Comparison of ENCODE assay signal across 23 cellular contexts in the genomic region with DNA sequence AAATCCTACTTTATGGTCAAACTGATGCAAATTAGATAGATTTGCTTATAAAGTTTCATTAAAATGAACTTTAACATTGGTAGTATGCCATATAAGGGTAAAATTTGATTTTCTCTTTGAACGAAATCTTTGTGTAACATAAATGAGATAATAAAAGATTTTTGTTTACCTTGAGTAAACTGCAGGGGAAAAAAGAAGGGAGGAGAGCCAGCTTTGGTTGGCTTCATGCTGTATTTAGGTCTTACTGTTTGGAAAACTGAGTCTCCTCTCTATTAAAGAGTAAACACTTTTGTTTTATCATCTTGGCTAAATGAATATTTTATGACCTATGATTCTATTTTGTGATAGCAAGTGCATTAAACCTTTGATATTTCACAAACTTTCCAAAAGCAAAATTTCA.
DNase-seq lines count a peak whose midpoint lies in the region; ATAC-seq, FAIRE-seq and TF ChIP-seq lines count a peak whose summit lies in the region.
"Had no signal": no experiment of that assay in that cellular context is flagged by ENCODE, and none has a peak within 500 bp of the region (broad histone marks: within the 10 kb centered on the region; RNA-seq: fewer than 3 reads in every experiment).

No MANE protein-coding gene starts in this region.

- peak overlapping the region; percentile 38 for H3K27ac ChIP-seq in VCaP
- H3K27ac ChIP-seq in HepG2 (ENCODE audit: extremely low read length, insufficient read depth, low read length), result peak overlapping the region; percentile 43
- H3K27ac ChIP-seq in right lobe of liver, result peak overlapping the region in 2 of 3 donors; percentile 79 to 85
- no peak overlapping the region for H3K27ac ChIP-seq in mesendoderm (ENCODE audit: low read depth, low read length)
- H3K27ac ChIP-seq: BLaER1 had no signal

- H2BK5ac ChIP-seq in mesendoderm (ENCODE audit: low read length), result no peak overlapping the region

- H3K9ac ChIP-seq in HepG2 (ENCODE audit: insufficient read depth, low read depth, low read length) (no peak overlapping the region), mesendoderm (ENCODE audit: low read length) (no peak overlapping the region)
- H3K9ac ChIP-seq: BLaER1 had no signal

- H3K4me1 ChIP-seq in HepG2 (ENCODE audit: insufficient read depth, low read length) (peaks cover 15% of the 10 kb centered on the region), right lobe of liver (peaks cover 0 to 20% (median 8%) of the 10 kb centered on the region in 4 donors), mesendoderm (ENCODE audit: control insufficient read depth, low read depth, low read length) (no peaks in the 10 kb centered on the region)
- H3K4me1 ChIP-seq: BE2C, BLaER1, Caco-2 had no signal

- no peaks in the 10 kb centered on the region for H4K20me1 ChIP-seq in HepG2 (ENCODE audit: insufficient read depth, low read length)
- H4K20me1 ChIP-seq: BLaER1 had no signal

- no TSS peak for BruUV-seq in HepG2 (replicated peaks; lab: Mats Ljungman, UMichigan)

- no peak overlapping the region for H3K23ac ChIP-seq in mesendoderm (ENCODE audit: low read length)

- no peak overlapping the region for H2BK120ac ChIP-seq in mesendoderm (ENCODE audit: low read depth, low read length)

- peaks cover 43% of the 10 kb centered on the region for H3K9me3 ChIP-seq in HepG2 (ENCODE audit: low read length)
- no peaks in the 10 kb centered on the region for H3K9me3 ChIP-seq in right lobe of liver
- H3K9me3 ChIP-seq: BE2C had no signal

- H4K5ac ChIP-seq in mesendoderm (ENCODE audit: low read length), result no peak overlapping the region

- H3K27me3 ChIP-seq in HepG2 (ENCODE audit: control insufficient read depth in 1 of 2, insufficient read depth in 2 of 2, low read length in 2 of 2) (no peaks in the 10 kb centered on the region), right lobe of liver (no peaks in the 10 kb centered on the region), mesendoderm (ENCODE audit: insufficient read depth, low read length, poor library complexity) (no peaks in the 10 kb centered on the region)
- H3K27me3 ChIP-seq: BE2C, BLaER1 had no signal

- no peaks in the 10 kb centered on the region for H3K79me1 ChIP-seq in mesendoderm (ENCODE audit: low read length)

- in situ Hi-C loops in HepG2 (cut with HindIII; ENCODE audit: extremely low pct_ligation_motif_present, low pct_unique_long_range_greater_than_20kb), result no loop called here

- H4K8ac ChIP-seq in mesendoderm (ENCODE audit: low read depth, low read length), result no peak overlapping the region

- no peak overlapping the region for H3K56ac ChIP-seq in mesendoderm (ENCODE audit: low read length)

- H3K36me3 ChIP-seq in HepG2 (replicated peaks in 1 of 2; ENCODE audit: control insufficient read depth in 1 of 2, insufficient read depth in 2 of 2, low read length in 2 of 2) (no peaks in the 10 kb centered on the region), right lobe of liver (no peaks in the 10 kb centered on the region), mesendoderm (ENCODE audit: control insufficient read depth, insufficient read depth, low read length) (no peaks in the 10 kb centered on the region)
- H3K36me3 ChIP-seq: BE2C, BLaER1 had no signal

- WGBS in HepG2 (ENCODE audit: low lambda C conversion rate), result 0% methylated on average over 1 of the region's 1 CpG
- 17% methylated on average over 1 of the region's 1 CpG for WGBS in right lobe of liver (ENCODE audit: insufficient coverage, low coverage, low lambda C conversion rate, missing lambda C conversion rate)
- WGBS in mesendoderm (ENCODE audit: extremely low coverage, insufficient coverage, low lambda C conversion rate), result no CpG with 5 or more reads among the region's 1 CpG

- no peak overlapping the region for H3K18ac ChIP-seq in mesendoderm (ENCODE audit: low read length)

- FAIRE-seq in HepG2 (lab: Jason Lieb, UNC), result no peak
- FAIRE-seq: A204.1, D721Med, G401.6, GM12891, GM19239 had no signal

- TF ChIP-seq CTCF in VCaP (conservative IDR thresholded peaks at IDR 0.05), result no peak
- TF ChIP-seq CTCF in HepG2 (CRISPR knock-in tag; IDR thresholded peaks at IDR 0.05), result no peak
- no peak for TF ChIP-seq CTCF in right lobe of liver (IDR thresholded peaks at IDR 0.05)

- no peak overlapping the region for H2BK15ac ChIP-seq in mesendoderm (replicated peaks; ENCODE audit: low read depth)

- DNase-seq in HepG2 (ENCODE audit: low spot score) (no peak), right lobe of liver (no peak), mesendoderm (no peak)
- DNase-seq: 8988T; ACHN; BE2C; C1 segment of cervical spinal cord; Caco-2; Calu3; CD4-positive, alpha-beta memory T cell; CD4-positive, CD25-positive, alpha-beta regulatory T cell; CD8-positive, alpha-beta memory T cell; DMS79 treated with DMSO at 0.1 percent for 48 hours; GF-D8 had no signal

- H3K4me3 ChIP-seq in HepG2 (replicated peaks in 1 of 3; ENCODE audit: insufficient read depth in 1 of 3, low read depth in 2 of 3, low read length in 3 of 3), result no peak overlapping the region
- no peak overlapping the region for H3K4me3 ChIP-seq in right lobe of liver
- no peak overlapping the region for H3K4me3 ChIP-seq in mesendoderm (ENCODE audit: low read length)
- H3K4me3 ChIP-seq: BLaER1 had no signal

- H3K4ac ChIP-seq in mesendoderm (ENCODE audit: low read depth, low read length), result no peak overlapping the region

- intact Hi-C loops in HepG2 (cut with micrococcal nuclease; ENCODE audit: unreplicated experiment), result no loop called here
- intact Hi-C loops in right lobe of liver (cut with DNase I), result no loop called here

- no peak overlapping the region for H2AK5ac ChIP-seq in mesendoderm (ENCODE audit: low read length)

- TF ChIP-seq RAD21 in HepG2 (CRISPR knock-in tag; IDR thresholded peaks at IDR 0.05), result no peak

- H3K79me2 ChIP-seq in HepG2 (ENCODE audit: insufficient read depth, low read length) (no peaks in the 10 kb centered on the region), mesendoderm (ENCODE audit: control insufficient read depth, insufficient read depth, low read length) (no peaks in the 10 kb centered on the region)

- TF ChIP-seq EP300 in HepG2 (IDR thresholded peaks at IDR 0.05; ENCODE audit: low read depth in 2 of 2, low read length in 2 of 2), result no peak
- TF ChIP-seq EP300 in HepG2 (CRISPR knock-in tag; IDR thresholded peaks at IDR 0.05; ENCODE audit: borderline replicate concordance), result no peak

- ATAC-seq in HepG2 (no peak), right lobe of liver (peak; percentile 53 to 65 (median 58)), HG02852 (IDR thresholded peaks at IDR 0.05; ENCODE audit: unreplicated experiment) (no peak), HG02763 (IDR thresholded peaks at IDR 0.05; ENCODE audit: unreplicated experiment) (no peak)

- POLR2A ChIA-PET in HepG2 (lab: Yijun Ruan, JAX), result no interaction called here

- TF ChIP-seq POLR2A in HepG2 (IDR thresholded peaks at IDR 0.05; ENCODE audit: insufficient read depth in 1 of 2, low read depth in 2 of 2, low read length in 2 of 2), result no peak
- no peak for TF ChIP-seq POLR2A in right lobe of liver (IDR thresholded peaks at IDR 0.05)

- CTCF ChIA-PET in HepG2 (lab: Yijun Ruan, JAX; ENCODE audit: low intra/inter-chr PET ratio, low total read pairs), result no interaction called here

- H3K4me2 ChIP-seq in HepG2 (ENCODE audit: low read depth, low read length) (peak overlapping the region; percentile 9; the same call in 1 of the 2 replicates), mesendoderm (ENCODE audit: low read length) (no peak overlapping the region)
- H3K4me2 ChIP-seq: BLaER1 had no signal

- H2AFZ ChIP-seq in HepG2 (ENCODE audit: low read length), result no peak overlapping the region

TF ChIP-seq in HepG2, 621 proteins besides CTCF, POLR2A, EP300 and RAD21:
- no peak for TF ChIP-seq ZNF879 (CRISPR knock-in tag; IDR thresholded peaks at IDR 0.05)
- TF ChIP-seq GPN1 (CRISPR knock-in tag; IDR thresholded peaks at IDR 0.05; ENCODE audit: borderline replicate concordance), result no peak
- TF ChIP-seq HOXA9 (CRISPR knock-in tag; IDR thresholded peaks at IDR 0.05; ENCODE audit: borderline replicate concordance), result no peak
TF ChIP-seq in HepG2: peak in this region for 0.

Comparison
In these comparisons a context has a peak if more than half of its experiments do, and no peak if none do; other contexts are left out.
1. ATAC-seq: peak in right lobe of liver (4 of 4); none in HepG2 (single experiment), HG02852 (single experiment) and HG02763 (single experiment).